9 cellular contexts compared by ENCODE assay signal in genomic region chr6:97437087-97437486, GRCh38.
DNase-seq lines count a peak whose midpoint lies in the region; ATAC-seq and TF ChIP-seq lines count a peak whose summit lies in the region.
"Had no signal": no experiment of that assay in that cellular context is flagged by ENCODE, and none has a peak within 500 bp of the region (broad histone marks: within the 10 kb centered on the region; RNA-seq: fewer than 3 reads in every experiment).

No MANE protein-coding gene starts in this region.

- H3K27me3 ChIP-seq in breast epithelium (no peaks in the 10 kb centered on the region), tibial artery (no peaks in the 10 kb centered on the region), aorta (ENCODE audit: control insufficient read depth in 1 of 2, insufficient read depth in 2 of 2, low read length in 1 of 2) (peaks cover 0 to 2% of the 10 kb centered on the region in 2 donors)

- no peaks in the 10 kb centered on the region for H3K4me1 ChIP-seq in breast epithelium
- H3K4me1 ChIP-seq in mucosa of descending colon (ENCODE audit: low read depth), result no peaks in the 10 kb centered on the region
- H3K4me1 ChIP-seq in tibial artery, result no peaks in the 10 kb centered on the region
- H3K4me1 ChIP-seq in aorta (ENCODE audit: control insufficient read depth in 1 of 2, insufficient read depth in 2 of 2, low read length in 2 of 2), result no peaks in the 10 kb centered on the region

- H3K4me3 ChIP-seq in breast epithelium (no peak overlapping the region), mucosa of descending colon (no peak overlapping the region), tibial artery (no peak overlapping the region), aorta (ENCODE audit: low read length in 2 of 2) (no peak overlapping the region)
- H3K4me3 ChIP-seq: lung had no signal

- DNase-seq in LoVo (ENCODE audit: low spot score) (peak; percentile 18), breast epithelium (ENCODE audit: low spot score in 2 of 2) (no peak), mucosa of descending colon (no peak), sciatic nerve (ENCODE audit: low spot score) (no peak), tibial artery (no peak), aorta (no peak)

- intact Hi-C loops in breast epithelium (cut with DNase I; ENCODE audit: low total_unique reads), result no loop called here
- intact Hi-C loops in mucosa of descending colon (cut with DNase I, micrococcal nuclease), result no loop called here
- intact Hi-C loops in sciatic nerve (cut with DNase I), result no loop called here
- intact Hi-C loops in tibial artery (cut with DNase I; ENCODE audit: low total_unique reads), result no loop called here
- intact Hi-C loops in aorta (cut with DNase I), result no loop called here

- TF ChIP-seq POLR2A in breast epithelium (IDR thresholded peaks at IDR 0.05), result no peak

- TF ChIP-seq CTCF in C4-2B (conservative IDR thresholded peaks at IDR 0.05) (peak; percentile 89), breast epithelium (IDR thresholded peaks at IDR 0.05) (peak in 2 of 3 donors; percentile 31 to 32), mucosa of descending colon (IDR thresholded peaks at IDR 0.05) (peak; percentile 26), tibial artery (IDR thresholded peaks at IDR 0.05) (peak in 1 of 2 experiments; percentile 16)

- H3K36me3 ChIP-seq in breast epithelium, result no peaks in the 10 kb centered on the region
- no peaks in the 10 kb centered on the region for H3K36me3 ChIP-seq in mucosa of descending colon (ENCODE audit: low read depth)
- no peaks in the 10 kb centered on the region for H3K36me3 ChIP-seq in tibial artery
- H3K36me3 ChIP-seq in aorta (ENCODE audit: control insufficient read depth in 1 of 2, insufficient read depth in 2 of 2, low read length in 1 of 2), result no peaks in the 10 kb centered on the region

- H3K27ac ChIP-seq in C4-2B, result no peak overlapping the region
- H3K27ac ChIP-seq in breast epithelium, result no peak overlapping the region
- H3K27ac ChIP-seq in tibial artery, result no peak overlapping the region
- no peak overlapping the region for H3K27ac ChIP-seq in aorta (ENCODE audit: low read depth in 1 of 2, low read length in 2 of 2)

- H3K9me3 ChIP-seq in breast epithelium, result no peaks in the 10 kb centered on the region
- no peaks in the 10 kb centered on the region for H3K9me3 ChIP-seq in mucosa of descending colon
- H3K9me3 ChIP-seq in tibial artery, result no peaks in the 10 kb centered on the region
- no peaks in the 10 kb centered on the region for H3K9me3 ChIP-seq in aorta (ENCODE audit: control insufficient read depth, low read length)

- WGBS in aorta, 2 donors, result 25 to 28% methylated on average over 3 of the region's 3 CpGs

- ATAC-seq in GM18909 (IDR thresholded peaks at IDR 0.05; ENCODE audit: poor library complexity, unreplicated experiment), result peak; percentile 66
- ATAC-seq in mucosa of descending colon, result no peak
- no peak for ATAC-seq in sciatic nerve
- no peak for ATAC-seq in aorta (ENCODE audit: low FRiP score)
